Comparison of ENCODE assay signal across 8 cellular contexts in genomic region chr3:69013256-69014021, GRCh38. TPM values are rescaled to one million over a fixed set of nuclear protein-coding genes. Genes with fewer than 3 reads are reported as not detected.
DNase-seq lines count a peak whose midpoint lies in the region; ATAC-seq and TF ChIP-seq lines count a peak whose summit lies in the region.

Gene EOGT, minus strand, starts transcription at chr3:69013684. Its CDS starts 3,838 bp downstream, at chr3:69009846.

- ATAC-seq in GM18520 (IDR thresholded peaks at IDR 0.05; ENCODE audit: unreplicated experiment) (peak; percentile 57), HG03060 (IDR thresholded peaks at IDR 0.05; ENCODE audit: low read depth, unreplicated experiment) (peak; percentile 62)
- ATAC-seq in activated CD4-positive, alpha-beta T cell treated with anti-CD3 and anti-CD28 coated beads for 36 hours: peak; percentile 85

- POLR2A ChIA-PET in AG04450 (lab: Yijun Ruan, JAX): interaction anchor here (0.8 to 1.0 kb wide), 3 partner anchors 8 to 18 kb away, joined by 4 read pairs; no protein-coding TSS in a partner anchor
- POLR2A ChIA-PET in activated CD4-positive, alpha-beta T cell treated with anti-CD3 and anti-CD28 coated beads for 36 hours (lab: Charles Lee): interaction anchor here (0.6 to 0.8 kb wide), 2 partner anchors 12 to 1358 kb away, joined by 3 to 4 read pairs; no protein-coding TSS in a partner anchor

- DNase-seq in AG04450 (ENCODE audit: low read depth, low spot score): no peak
- peak; percentile 18 to 84 for DNase-seq in NCI-H446 (lab: John Stamatoyannopoulos, UW)
- DNase-seq in activated CD4-positive, alpha-beta T cell treated with anti-CD3 and anti-CD28 coated beads for 36 hours: peak; percentile 88
- DNase-seq in choroid plexus epithelial cell (ENCODE audit: low read depth): peak; percentile 88
- peak; percentile 82 to 90 for DNase-seq in stimulated activated CD4-positive, alpha-beta T cell treated with anti-CD3 and anti-CD28 coated beads, Interleukin-2, amount 100 ng/mL, for 24 hours

- CTCF ChIA-PET in AG04450 (lab: Charles Lee): interaction anchor here (0.9 to 1.4 kb wide), 5 partner anchors 8 to 76 kb away, joined by 3 to 5 read pairs (median 3); partner anchors contain the start of gene TMF1
- CTCF ChIA-PET in activated CD4-positive, alpha-beta T cell treated with anti-CD3 and anti-CD28 coated beads for 36 hours (lab: Charles Lee): interaction anchor here (0.8 to 1.3 kb wide), 4 partner anchors 8 to 279 kb away, joined by 3 to 6 read pairs (median 3); no protein-coding TSS in a partner anchor

- intact Hi-C loops in activated CD4-positive, alpha-beta T cell treated with anti-CD3 and anti-CD28 coated beads for 36 hours (cut with DNase I, micrococcal nuclease): loop anchor here (1.0 to 5.0 kb wide), 5 partner anchors 39 to 294 kb away; partner anchors contain the start of genes TMF1 (in 1 of the 2) and UBA3 (in 1 of the 2)

- TF ChIP-seq CTCF in AG04450 (IDR thresholded peaks at IDR 0.05; ENCODE audit: low read depth, low read length): peak; percentile 60
- peak; percentile 58 for TF ChIP-seq CTCF in choroid plexus epithelial cell (conservative IDR thresholded peaks at IDR 0.05; ENCODE audit: low read depth, low read length)

- H3K27me3 Mint-ChIP-seq in activated CD4-positive, alpha-beta T cell treated with anti-CD3 and anti-CD28 coated beads for 36 hours: no peaks in the 10 kb centered on the region

- H3K27me3 ChIP-seq in AG04450 (ENCODE audit: control insufficient read depth, insufficient read depth, low read length): no peaks in the 10 kb centered on the region
- H3K27me3 ChIP-seq in layer of hippocampus (ENCODE audit: control insufficient read depth, insufficient read depth, low read length): no peaks in the 10 kb centered on the region

- H3K27ac ChIP-seq in AG04450 (ENCODE audit: low read depth, low read length) (peak within 1 kb of the TSS; percentile 97), layer of hippocampus (ENCODE audit: low read depth, low read length) (peak within 1 kb of the TSS; percentile 77)

- peak within 1 kb of the TSS; percentile 82 for H3K27ac Mint-ChIP-seq in activated CD4-positive, alpha-beta T cell treated with anti-CD3 and anti-CD28 coated beads for 36 hours

- no peaks in the 10 kb centered on the region for H3K9me3 Mint-ChIP-seq in activated CD4-positive, alpha-beta T cell treated with anti-CD3 and anti-CD28 coated beads for 36 hours (ENCODE audit: low read depth)

- H3K4me1 Mint-ChIP-seq in activated CD4-positive, alpha-beta T cell treated with anti-CD3 and anti-CD28 coated beads for 36 hours: peaks cover 24% of the 10 kb centered on the region

- H3K36me3 Mint-ChIP-seq in activated CD4-positive, alpha-beta T cell treated with anti-CD3 and anti-CD28 coated beads for 36 hours (ENCODE audit: low read depth): peaks cover 21% of the 10 kb centered on the region

- H3K9me3 ChIP-seq in AG04450 (ENCODE audit: control insufficient read depth, insufficient read depth, low read length): no peaks in the 10 kb centered on the region

- peak within 1 kb of the TSS; percentile 76 for H3K4me3 ChIP-seq in AG04450 (ENCODE audit: low read depth, low read length)
- H3K4me3 ChIP-seq in choroid plexus epithelial cell (ENCODE audit: low read depth, low read length): peak within 1 kb of the TSS; percentile 79

- peak within 1 kb of the TSS; percentile 77 for H3K4me3 Mint-ChIP-seq in activated CD4-positive, alpha-beta T cell treated with anti-CD3 and anti-CD28 coated beads for 36 hours

RNA-seq across cellular contexts. Expression of gene EOGT, which starts in this region (rescaled TPM):
- 25.8 and 29.4 TPM in 2 replicates for polyA plus RNA-seq in AG04450 (2011; rRNA removed)
- polyA minus RNA-seq in AG04450 (2011; rRNA and poly(A)+ RNA removed): 22.7 and 34.6 TPM in 2 replicates
- 1 to 10 TPM; 6.0 to 8.4 TPM for total RNA-seq in activated CD4-positive, alpha-beta T cell treated with anti-CD3 and anti-CD28 coated beads for 36 hours
